ENCODE assay signal across 18 cellular contexts in genomic region chr4:74413265-74413664, GRCh38. TPM values are rescaled to one million over a fixed set of nuclear protein-coding genes. Genes with fewer than 3 reads are reported as not detected.
DNase-seq lines count a peak whose midpoint lies in the region; ATAC-seq and TF ChIP-seq lines count a peak whose summit lies in the region.
"Had no signal": no experiment of that assay in that cellular context is flagged by ENCODE, and none has a peak within 500 bp of the region (broad histone marks: within the 10 kb centered on the region; RNA-seq: fewer than 3 reads in every experiment).

No MANE protein-coding gene starts in this region.

- TF ChIP-seq POLR2A in HCT116 (IDR thresholded peaks at IDR 0.05; ENCODE audit: borderline replicate concordance, extremely low read depth, insufficient read depth, insufficient read length) (no peak), IMR-90 (IDR thresholded peaks at IDR 0.05; ENCODE audit: low read depth, low read length) (no peak)

- no peak for ATAC-seq in HCT116
- no peak for ATAC-seq in IMR-90 (ENCODE audit: low read depth)
- ATAC-seq: GM23338 had no signal

- H2BK20ac ChIP-seq in IMR-90 (ENCODE audit: low read depth, low read length), result no peak overlapping the region

- CTCF ChIA-PET in HCT116 (lab: Charles Lee) (no interaction called here), IMR-90 (lab: Yijun Ruan, JAX) (no interaction called here)

- H3K4ac ChIP-seq in IMR-90 (ENCODE audit: low read depth, low read length) (no peak overlapping the region), neuronal stem cell (ENCODE audit: low read length) (no peak overlapping the region)

- H2AFZ ChIP-seq in HCT116 (ENCODE audit: low read depth, low read length, poor library complexity, severe bottlenecking), result peak overlapping the region; percentile 51
- no peak overlapping the region for H2AFZ ChIP-seq in IMR-90 (replicated peaks; ENCODE audit: low read length, poor library complexity)
- H2AFZ ChIP-seq in neuronal stem cell (ENCODE audit: low read length), result no peak overlapping the region
- H2AFZ ChIP-seq: GM23338 had no signal

- H4K91ac ChIP-seq in IMR-90 (ENCODE audit: insufficient read depth, low read depth, low read length) (no peak overlapping the region), neuronal stem cell (ENCODE audit: low read depth, low read length, poor library complexity) (no peak overlapping the region)

- H2BK120ac ChIP-seq in IMR-90 (ENCODE audit: low read depth, low read length) (no peak overlapping the region), neuronal stem cell (ENCODE audit: low read depth, low read length) (no peak overlapping the region)

- H2BK5ac ChIP-seq in IMR-90 (ENCODE audit: low read depth, low read length, poor library complexity, severe bottlenecking) (no peak overlapping the region), neuronal stem cell (ENCODE audit: low read length) (no peak overlapping the region)

- in situ Hi-C loops in IMR-90 (cut with MboI; ENCODE audit: low sequenced_read_pairs), result no loop called here

- no peak for TF ChIP-seq RAD21 in HCT116 (IDR thresholded peaks at IDR 0.05; ENCODE audit: low read depth)
- TF ChIP-seq RAD21 in IMR-90 (IDR thresholded peaks at IDR 0.05; ENCODE audit: low read length), result no peak

- no peak overlapping the region for H3K14ac ChIP-seq in IMR-90 (replicated peaks; ENCODE audit: low read depth, low read length)
- H3K14ac ChIP-seq in neuronal stem cell (ENCODE audit: low read length), result peak overlapping the region; percentile 47

- H2BK15ac ChIP-seq in IMR-90 (ENCODE audit: low read depth, low read length) (no peak overlapping the region), neuronal stem cell (ENCODE audit: low read length) (no peak overlapping the region)

- H3K23ac ChIP-seq in IMR-90 (ENCODE audit: low read depth, low read length) (no peak overlapping the region), neuronal stem cell (ENCODE audit: low read depth, low read length, poor library complexity) (no peak overlapping the region)

- H3K56ac ChIP-seq in IMR-90 (ENCODE audit: extremely low read depth, insufficient read depth, low read length), result no peak overlapping the region

- TF ChIP-seq CTCF in HCT116 (IDR thresholded peaks at IDR 0.05 in 2 of 3, conservative IDR thresholded peaks at IDR 0.05 in 1 of 3; ENCODE audit: borderline replicate concordance in 1 of 3, insufficient read depth in 1 of 3, low read depth in 2 of 3, low read length in 2 of 3) (no peak), IMR-90 (conservative IDR thresholded peaks at IDR 0.05; ENCODE audit: low read depth, low read length) (no peak)

- H3K36me3 ChIP-seq in HCT116 (ENCODE audit: control insufficient read depth in 1 of 2, insufficient read depth in 2 of 2, low read length in 2 of 2) (no peaks in the 10 kb centered on the region), IMR-90 (ENCODE audit: control insufficient read depth, insufficient read depth, low read length) (no peaks in the 10 kb centered on the region), neuronal stem cell (replicated peaks in 1 of 2; ENCODE audit: control insufficient read depth in 2 of 2, insufficient read depth in 2 of 2, low read length in 2 of 2) (no peaks in the 10 kb centered on the region)
- H3K36me3 ChIP-seq: BE2C had no signal

- no peaks in the 10 kb centered on the region for H3K79me1 ChIP-seq in IMR-90 (ENCODE audit: low read depth in 1 of 2, low read length in 2 of 2)
- H3K79me1 ChIP-seq in neuronal stem cell (ENCODE audit: low read depth, low read length), result no peaks in the 10 kb centered on the region

- no peak overlapping the region for H3K9ac ChIP-seq in HCT116 (ENCODE audit: low read length)
- no peak overlapping the region for H3K9ac ChIP-seq in IMR-90 (ENCODE audit: low read depth, low read length)
- no peak overlapping the region for H3K9ac ChIP-seq in neuronal stem cell (ENCODE audit: low read depth, low read length, poor library complexity)

- no peak for DNase-seq in HCT116 (ENCODE audit: low read depth, low spot score)
- no peak for DNase-seq in IMR-90
- no peak for DNase-seq in epithelial cell of prostate (ENCODE audit: low read depth, low spot score)
- DNase-seq in neuronal stem cell (ENCODE audit: low spot score), result no peak
- no peak for DNase-seq in activated CD4-positive, alpha-beta T cell treated with anti-CD3 and anti-CD28 coated beads for 4 hours
- no peak for DNase-seq in stimulated activated CD4-positive, alpha-beta T cell treated with anti-CD3 and anti-CD28 coated beads, Interleukin-12 subunit alpha, Interleukin-12 subunit beta, amount 100 ng/mL, for 4 hours
- no peak for DNase-seq in DMS79 treated with DMSO at 0.1 percent for 48 hours (lab: John Stamatoyannopoulos, UW)
- DNase-seq: ACHN; BE2C; C1 segment of cervical spinal cord; CD4-positive, CD25-positive, alpha-beta regulatory T cell; CD8-positive, alpha-beta memory T cell; COR-L47; GDM1; HCEC 1CT; KBM-7 had no signal

- H2AK9ac ChIP-seq in IMR-90 (replicated peaks; ENCODE audit: low read depth, low read length, poor library complexity), result no peak overlapping the region

- H3K9me1 ChIP-seq in IMR-90 (ENCODE audit: insufficient read depth, low read length), result peaks cover 3% of the 10 kb centered on the region; the same call in 1 of the 2 replicates

- POLR2A ChIA-PET in HCT116 (lab: Charles Lee) (interaction anchor here (1.6 kb wide), 1 partner anchor 32 kb away, joined by 5 read pairs; the partner anchor contains the start of gene AREG), IMR-90 (lab: Charles Lee; ENCODE audit: unreplicated experiment) (no interaction called here)

- H3K4me1 ChIP-seq in HCT116 (ENCODE audit: control insufficient read depth in 1 of 2, insufficient read depth in 2 of 2, low read length in 2 of 2), result peaks cover 41 to 65% of the 10 kb centered on the region in 2 experiments
- peaks cover 2% of the 10 kb centered on the region; the same call in 1 of the 2 replicates for H3K4me1 ChIP-seq in IMR-90 (ENCODE audit: control insufficient read depth, insufficient read depth, low read length)
- H3K4me1 ChIP-seq in neuronal stem cell (ENCODE audit: control insufficient read depth in 2 of 2, insufficient read depth in 1 of 2, low read depth in 1 of 2, low read length in 2 of 2), result no peaks in the 10 kb centered on the region
- H3K4me1 ChIP-seq: BE2C had no signal

- no peak overlapping the region for H4K5ac ChIP-seq in IMR-90 (ENCODE audit: low read depth, low read length)

- intact Hi-C loops in HCT116 (cut with micrococcal nuclease), result no loop called here
- intact Hi-C loops in IMR-90 (cut with micrococcal nuclease), result loop anchor here (5.0 kb wide), 1 partner anchor 706 kb away; no protein-coding TSS in a partner anchor

- H2BK12ac ChIP-seq in neuronal stem cell (ENCODE audit: low read length), result no peak overlapping the region

- H4K20me1 ChIP-seq in HCT116 (ENCODE audit: insufficient read depth) (no peaks in the 10 kb centered on the region), IMR-90 (ENCODE audit: insufficient read depth, low read length) (no peaks in the 10 kb centered on the region)

- H3K4me3 ChIP-seq in HCT116 (replicated peaks in 1 of 2; ENCODE audit: low read depth in 1 of 2, low read length in 2 of 2) (no peak overlapping the region), IMR-90 (ENCODE audit: insufficient read depth, low read depth, low read length) (no peak overlapping the region), neuronal stem cell (ENCODE audit: low read length in 2 of 2) (no peak overlapping the region)
- H3K4me3 ChIP-seq: GM23338 had no signal

- H3K9me2 ChIP-seq in HCT116 (ENCODE audit: insufficient read depth), result 0 out of 2 replicates have a peak, but pooled peaks cover 3% of the 10 kb centered on the region

- H2AK5ac ChIP-seq in IMR-90 (ENCODE audit: low read depth, low read length) (peak overlapping the region; percentile 35), neuronal stem cell (ENCODE audit: low read depth, low read length) (no peak overlapping the region)

- H3K27me3 ChIP-seq in HCT116 (ENCODE audit: insufficient read depth, low read length) (no peaks in the 10 kb centered on the region), IMR-90 (ENCODE audit: control insufficient read depth, insufficient read depth, low read length) (no peaks in the 10 kb centered on the region), neuronal stem cell (ENCODE audit: control insufficient read depth in 3 of 3, insufficient read depth in 3 of 3, low read depth in 1 of 3, low read length in 3 of 3) (no peaks in the 10 kb centered on the region)
- H3K27me3 ChIP-seq: BE2C had no signal

- dilution Hi-C loops in IMR-90 (cut with HindIII; ENCODE audit: low sequenced_read_pairs, unreplicated experiment), result no loop called here

- H3K9me3 ChIP-seq in HCT116 (ENCODE audit: control insufficient read depth in 1 of 2, insufficient read depth in 1 of 2, low read depth in 1 of 2, low read length in 2 of 2) (no peaks in the 10 kb centered on the region), IMR-90 (ENCODE audit: control insufficient read depth, insufficient read depth, low read length) (no peaks in the 10 kb centered on the region), neuronal stem cell (replicated peaks in 1 of 2; ENCODE audit: control insufficient read depth in 2 of 2, insufficient read depth in 1 of 2, low read depth in 1 of 2, low read length in 2 of 2) (no peaks in the 10 kb centered on the region)
- H3K9me3 ChIP-seq: BE2C had no signal

- H3K4me2 ChIP-seq in HCT116 (ENCODE audit: low read length), result no peak overlapping the region
- no peak overlapping the region for H3K4me2 ChIP-seq in IMR-90 (ENCODE audit: low read depth, low read length)
- no peak overlapping the region for H3K4me2 ChIP-seq in neuronal stem cell (ENCODE audit: insufficient read depth, low read length, poor library complexity, severe bottlenecking)
- H3K4me2 ChIP-seq: GM23338 had no signal

- RAD21 ChIA-PET in HCT116 (lab: Charles Lee; ENCODE audit: low non-redundant PET in 1 of 2, low total read pairs in 2 of 2, uncharacterized antibody in 2 of 2, unreplicated experiment in 2 of 2), result no interaction called here

- no peak overlapping the region for H4K8ac ChIP-seq in IMR-90 (ENCODE audit: low read depth in 2 of 2, low read length in 2 of 2)
- no peak overlapping the region for H4K8ac ChIP-seq in neuronal stem cell (ENCODE audit: low read depth, low read length)

- H3K27ac ChIP-seq in HCT116 (ENCODE audit: low read depth, low read length) (no peak overlapping the region), IMR-90 (ENCODE audit: insufficient read depth, low read length) (no peak overlapping the region), epithelial cell of prostate (peak overlapping the region; percentile 100), neuronal stem cell (replicated peaks; ENCODE audit: low read length) (no peak overlapping the region)

- BruUV-seq in HCT116 (replicated peaks; lab: Mats Ljungman, UMichigan) (no TSS peak), IMR-90 (replicated peaks; lab: Mats Ljungman, UMichigan) (no TSS peak)

- no peaks in the 10 kb centered on the region for H3K79me2 ChIP-seq in HCT116 (ENCODE audit: insufficient read depth, low read length)

- no peak overlapping the region; the same call in 1 of the 2 replicates for H3K18ac ChIP-seq in IMR-90 (ENCODE audit: low read depth, low read length)
- no peak overlapping the region for H3K18ac ChIP-seq in neuronal stem cell (ENCODE audit: low read length)

RNA-seq across cellular contexts. Expression of gene AREG, which starts 31.7 kb away (rescaled TPM):
- total RNA-seq in HCT116 (2021; ENCODE audit: unreplicated experiment) (739 TPM), IMR-90 (2012; rRNA removed) (0.18 and 0.28 TPM in 2 replicates)
- polyA plus RNA-seq in HCT116 (2012), result 858 and 927 TPM in 2 replicates
- 0.17 and 0.30 TPM in 2 replicates for polyA plus RNA-seq in IMR-90 (2012; rRNA removed)
- polyA plus RNA-seq in IMR-90 (2012; cell fraction: cytosol; rRNA removed), result 1.3 and 1.4 TPM in 2 replicates
- polyA plus RNA-seq in IMR-90 (2012; cell fraction: nucleus; rRNA removed; ENCODE audit: low replicate concordance), result 3.1 and 8.0 TPM in 2 replicates
- polyA plus RNA-seq in neuronal stem cell (2013, experiment 1 of 2), result 0.08 TPM
- 0.03 TPM for polyA plus RNA-seq in neuronal stem cell (2013, experiment 2 of 2)
- total RNA-seq: GM23338 had no signal

RNA-seq across cellular contexts. Expression of gene EREG, which starts 48.3 kb away (rescaled TPM):
- total RNA-seq in HCT116 (2021; ENCODE audit: unreplicated experiment), result 498 TPM
- 167 and 184 TPM in 2 replicates for polyA plus RNA-seq in HCT116 (2012)
- total RNA-seq in IMR-90 (2012; rRNA removed), result 0.36 and 1.1 TPM in 2 replicates
- polyA plus RNA-seq in IMR-90 (2012; rRNA removed), result 0.14 and 0.26 TPM in 2 replicates
- polyA plus RNA-seq in IMR-90 (2012; cell fraction: cytosol; rRNA removed), result 0.07 and 0.21 TPM in 2 replicates
- 0.30 and 1.1 TPM in 2 replicates for polyA plus RNA-seq in IMR-90 (2012; cell fraction: nucleus; rRNA removed; ENCODE audit: low replicate concordance)
- not detected for polyA plus RNA-seq in neuronal stem cell (2013, experiment 1 of 2)
- not detected for polyA plus RNA-seq in neuronal stem cell (2013, experiment 2 of 2)
- total RNA-seq: CD8-positive, alpha-beta memory T cell; GM23338 had no signal
- polyA plus RNA-seq: CD4-positive, CD25-positive, alpha-beta regulatory T cell; CD8-positive, alpha-beta memory T cell; GM23338; IgD-negative memory B cell had no signal

Comparison
In these comparisons a context has a peak if more than half of its experiments do, and no peak if none do; other contexts are left out.
1. RNA of gene AREG, which starts 31.7 kb away (total RNA-seq): 739 TPM in HCT116 (single experiment); 0.18 to 0.28 TPM in IMR-90; every median in the first group is over 100 times any median in the second.
2. RNA of gene EREG, which starts 48.3 kb away (total RNA-seq): 498 TPM in HCT116 (single experiment); 0.36 to 1.1 TPM in IMR-90; every median in the first group is over 100 times any median in the second.